In genomic region chr11:61581931-61582330, GRCh38 we compare ENCODE assay signal across 10 cellular contexts. TPM values are rescaled to one million over a fixed set of nuclear protein-coding genes. Genes with fewer than 3 reads are reported as not detected.
A peak's percentile ranks its signal among the peaks of the same experiment; 100 is the strongest.
DNase-seq lines count a peak whose midpoint lies in the region; ATAC-seq and TF ChIP-seq lines count a peak whose summit lies in the region.
"Had no signal": no experiment of that assay in that cellular context is flagged by ENCODE, and none has a peak within 500 bp of the region (broad histone marks: within the 10 kb centered on the region; RNA-seq: fewer than 3 reads in every experiment).

No MANE protein-coding gene starts in this region.

- H3K18ac ChIP-seq in trophoblast cell (ENCODE audit: low read length): no peak overlapping the region

- no peak for DNase-seq in T-helper 1 cell
- DNase-seq in MM.1S: no peak
- DNase-seq in chondrocyte (ENCODE audit: low spot score): no peak
- DNase-seq in trophoblast cell: no peak
- no peak for DNase-seq in NCI-H748 (lab: John Stamatoyannopoulos, UW; ENCODE audit: unreplicated experiment)

- peak overlapping the region; percentile 80 for H3K4me3 Mint-ChIP-seq in T-helper 1 cell treated with Interleukin-12 subunit alpha and Interleukin-12 subunit beta and Interleukin-4 antibody, amounts not matched to agents 30 μg/mL and 1 μg/mL, for 36 hours
- H3K4me3 Mint-ChIP-seq in chondrocyte (ENCODE audit: unreplicated experiment): peak overlapping the region; percentile 69

- H3K14ac ChIP-seq in trophoblast cell (ENCODE audit: low read length): no peak overlapping the region

- peaks cover 5% of the 10 kb centered on the region for H3K4me1 Mint-ChIP-seq in T-helper 1 cell treated with Interleukin-12 subunit alpha and Interleukin-12 subunit beta and Interleukin-4 antibody, amounts not matched to agents 30 μg/mL and 1 μg/mL, for 36 hours (ENCODE audit: low read depth)
- H3K4me1 Mint-ChIP-seq in chondrocyte (ENCODE audit: low read depth): peaks cover 5% of the 10 kb centered on the region

- H3K36me3 Mint-ChIP-seq in T-helper 1 cell treated with Interleukin-12 subunit alpha and Interleukin-12 subunit beta and Interleukin-4 antibody, amounts not matched to agents 30 μg/mL and 1 μg/mL, for 36 hours (ENCODE audit: low read depth): no peaks in the 10 kb centered on the region
- no peaks in the 10 kb centered on the region for H3K36me3 Mint-ChIP-seq in chondrocyte (ENCODE audit: low read depth)

- no peak overlapping the region for H2BK120ac ChIP-seq in trophoblast cell (ENCODE audit: insufficient read depth, low read length, poor library complexity)

- H3K4me3 ChIP-seq in MM.1S (ENCODE audit: low read length) (no peak overlapping the region), trophoblast cell (ENCODE audit: low read depth, low read length) (no peak overlapping the region)

- H3K4me1 ChIP-seq in MM.1S (ENCODE audit: low read length) (0 out of 2 replicates have a peak, but pooled peaks cover 3% of the 10 kb centered on the region), trophoblast cell (ENCODE audit: control insufficient read depth in 1 of 2, insufficient read depth in 2 of 2, low read length in 2 of 2) (peaks cover 45 to 59% of the 10 kb centered on the region in 2 experiments)

- H3K9me2 ChIP-seq in MM.1S (replicated peaks; ENCODE audit: insufficient read depth, low read length): no peaks in the 10 kb centered on the region

- H4K8ac ChIP-seq in trophoblast cell (ENCODE audit: low read depth, low read length): no peak overlapping the region

- no peaks in the 10 kb centered on the region for H3K36me3 ChIP-seq in MM.1S (replicated peaks; ENCODE audit: insufficient read depth, low read length)
- H3K36me3 ChIP-seq in trophoblast cell (ENCODE audit: control insufficient read depth in 1 of 2, insufficient read depth in 2 of 2, low read length in 2 of 2): peaks cover 0 to 2% of the 10 kb centered on the region in 2 experiments
- H3K36me3 ChIP-seq: thoracic aorta had no signal

- H3K23ac ChIP-seq in trophoblast cell (ENCODE audit: low read length): no peak overlapping the region

- H4K12ac ChIP-seq in trophoblast cell (ENCODE audit: low read depth, low read length): no peak overlapping the region

- H2BK5ac ChIP-seq in trophoblast cell (ENCODE audit: low read depth, low read length, poor library complexity): no peak overlapping the region

- H3K27ac ChIP-seq in MM.1S (ENCODE audit: low read length) (no peak overlapping the region), trophoblast cell (ENCODE audit: low read depth, low read length) (no peak overlapping the region)
- H3K27ac ChIP-seq: thoracic aorta had no signal

- no peak overlapping the region for H3K9ac ChIP-seq in MM.1S (ENCODE audit: low read length)
- no peak overlapping the region for H3K9ac ChIP-seq in trophoblast cell (ENCODE audit: low read length)

- H3K79me2 ChIP-seq in MM.1S (ENCODE audit: low read length) (no peaks in the 10 kb centered on the region), trophoblast cell (ENCODE audit: control insufficient read depth, insufficient read depth, low read length, poor library complexity) (peaks cover 11% of the 10 kb centered on the region)

- H3K79me1 ChIP-seq in trophoblast cell (ENCODE audit: low read length): peaks cover 32% of the 10 kb centered on the region

- H3K9me3 Mint-ChIP-seq in T-helper 1 cell treated with Interleukin-12 subunit alpha and Interleukin-12 subunit beta and Interleukin-4 antibody, amounts not matched to agents 30 μg/mL and 1 μg/mL, for 36 hours: no peaks in the 10 kb centered on the region
- no peaks in the 10 kb centered on the region for H3K9me3 Mint-ChIP-seq in chondrocyte (ENCODE audit: low read depth)
- H3K9me3 Mint-ChIP-seq: dendritic cell treated with granulocyte-macrophage colony-stimulating factor and Interleukin-4, amounts not matched to agents 40 ng/mL and 50 ng/mL, for 4 days had no signal

- no peaks in the 10 kb centered on the region for H4K20me1 ChIP-seq in MM.1S (ENCODE audit: insufficient read depth, low read length)

- no peak overlapping the region for H2AFZ ChIP-seq in MM.1S (ENCODE audit: low read length)
- H2AFZ ChIP-seq in trophoblast cell (ENCODE audit: insufficient read depth, low read length, poor library complexity): no peak overlapping the region

- no peaks in the 10 kb centered on the region for H3K9me3 ChIP-seq in MM.1S (replicated peaks; ENCODE audit: insufficient read depth, low read length)
- no peaks in the 10 kb centered on the region for H3K9me3 ChIP-seq in trophoblast cell (ENCODE audit: insufficient read depth, low read depth, low read length)
- H3K9me3 ChIP-seq: thoracic aorta had no signal

- no CpG with 5 or more reads among the region's 2 CpGs for WGBS in trophoblast cell (ENCODE audit: extremely low coverage, insufficient coverage, insufficient read length)

- H3K27me3 ChIP-seq in MM.1S (replicated peaks; ENCODE audit: insufficient read depth, low read length) (peaks cover 89% of the 10 kb centered on the region), trophoblast cell (ENCODE audit: insufficient read depth, low read length) (no peaks in the 10 kb centered on the region)

- peak overlapping the region; percentile 4 for H2BK12ac ChIP-seq in trophoblast cell (ENCODE audit: low read length)

- H4K91ac ChIP-seq in trophoblast cell (ENCODE audit: low read depth, low read length): no peak overlapping the region

- no peak overlapping the region for H3K4ac ChIP-seq in trophoblast cell (ENCODE audit: low read depth, low read length)

- H2AK5ac ChIP-seq in trophoblast cell (ENCODE audit: low read length): peak overlapping the region; percentile 63

- peak overlapping the region; percentile 38 for H3K27ac Mint-ChIP-seq in T-helper 1 cell treated with Interleukin-12 subunit alpha and Interleukin-12 subunit beta and Interleukin-4 antibody, amounts not matched to agents 30 μg/mL and 1 μg/mL, for 36 hours
- no peak overlapping the region for H3K27ac Mint-ChIP-seq in chondrocyte (ENCODE audit: unreplicated experiment)

- peaks cover 73% of the 10 kb centered on the region for H3K27me3 Mint-ChIP-seq in T-helper 1 cell treated with Interleukin-12 subunit alpha and Interleukin-12 subunit beta and Interleukin-4 antibody, amounts not matched to agents 30 μg/mL and 1 μg/mL, for 36 hours (ENCODE audit: low read depth)
- H3K27me3 Mint-ChIP-seq in chondrocyte (ENCODE audit: low read depth): peaks cover 35% of the 10 kb centered on the region

- ATAC-seq in GM21786 (IDR thresholded peaks at IDR 0.05; ENCODE audit: unreplicated experiment) (no peak), HG03571 (IDR thresholded peaks at IDR 0.05; ENCODE audit: unreplicated experiment) (no peak)

- TF ChIP-seq CTCF in MM.1S (IDR thresholded peaks at IDR 0.05; ENCODE audit: low read length): no peak
- no peak for TF ChIP-seq CTCF in chondrocyte (IDR thresholded peaks at IDR 0.05)

- no peaks in the 10 kb centered on the region for H3F3A ChIP-seq in MM.1S (ENCODE audit: insufficient read depth, low read length)

- H3K4me2 ChIP-seq in MM.1S (ENCODE audit: low read depth, low read length) (peak overlapping the region; percentile 43), trophoblast cell (ENCODE audit: low read length) (no peak overlapping the region)

RNA-seq across cellular contexts. Expression of gene SYT7, which starts 1.1 kb away (rescaled TPM):
- 0.92 to 2.0 TPM (median 1.5 TPM) in 3 replicates for total RNA-seq in chondrocyte
- polyA plus RNA-seq in trophoblast cell (2013): 42.4 and 42.7 TPM in 2 replicates
